17 cellular contexts compared by ENCODE assay signal in genomic region chr22:24054356-24054755, GRCh38. TPM values are rescaled to one million over a fixed set of nuclear protein-coding genes. Genes with fewer than 3 reads are reported as not detected.
"Had no signal": no experiment of that assay in that cellular context is flagged by ENCODE, and none has a peak within 500 bp of the region (broad histone marks: within the 10 kb centered on the region; RNA-seq: fewer than 3 reads in every experiment).

No MANE protein-coding gene starts in this region.

- H3K4me1 ChIP-seq: neural progenitor cell, parathyroid adenoma had no signal

- H3K27me3 ChIP-seq: ascending aorta, gastroesophageal sphincter, neural progenitor cell, tibial artery had no signal

- H3K27ac ChIP-seq: ascending aorta, epithelial cell of prostate, gastroesophageal sphincter, neural progenitor cell, parathyroid adenoma, skin epidermis, tibial artery had no signal

- H3K36me3 ChIP-seq: neural progenitor cell had no signal

- H3K27ac Mint-ChIP-seq: activated CD4-positive, alpha-beta memory T cell treated with anti-CD3 and anti-CD28 coated beads for 36 hours; activated naive CD8-positive, alpha-beta T cell treated with anti-CD3 and anti-CD28 coated beads, Interleukin-2, amount 10 ng/mL, durations not matched to agents 7 days and 5 days; mesothelial cell of epicardium; neural progenitor cell had no signal

- ATAC-seq: effector memory CD8-positive, alpha-beta T cell; gastroesophageal sphincter had no signal

- H3K4me2 ChIP-seq: neural progenitor cell had no signal

- H3K79me2 ChIP-seq: parathyroid adenoma had no signal

- H3K9me3 ChIP-seq: ascending aorta, gastroesophageal sphincter, tibial artery had no signal

- H3K4me3 Mint-ChIP-seq: activated CD4-positive, alpha-beta memory T cell treated with anti-CD3 and anti-CD28 coated beads for 36 hours; activated naive CD8-positive, alpha-beta T cell treated with anti-CD3 and anti-CD28 coated beads, Interleukin-2, amount 10 ng/mL, durations not matched to agents 7 days and 5 days; effector memory CD8-positive, alpha-beta T cell; mesothelial cell of epicardium; neural progenitor cell had no signal

- H3K27me3 Mint-ChIP-seq: activated CD4-positive, alpha-beta memory T cell treated with anti-CD3 and anti-CD28 coated beads for 36 hours; activated naive CD8-positive, alpha-beta T cell treated with anti-CD3 and anti-CD28 coated beads, Interleukin-2, amount 10 ng/mL, durations not matched to agents 7 days and 5 days; effector memory CD8-positive, alpha-beta T cell had no signal

- H3K9me3 Mint-ChIP-seq: activated CD4-positive, alpha-beta memory T cell treated with anti-CD3 and anti-CD28 coated beads for 36 hours; activated naive CD8-positive, alpha-beta T cell treated with anti-CD3 and anti-CD28 coated beads, Interleukin-2, amount 10 ng/mL, durations not matched to agents 7 days and 5 days; effector memory CD8-positive, alpha-beta T cell; mesothelial cell of epicardium; neural progenitor cell had no signal

- DNase-seq: activated CD4-positive, alpha-beta memory T cell treated with anti-CD3 and anti-CD28 coated beads for 36 hours; activated CD4-positive, alpha-beta T cell treated with anti-CD3 and anti-CD28 coated beads for 1 hour; activated naive CD8-positive, alpha-beta T cell treated with anti-CD3 and anti-CD28 coated beads, Interleukin-2, amount 10 ng/mL, durations not matched to agents 7 days and 5 days; caudate nucleus; effector memory CD8-positive, alpha-beta T cell; T1000; tibial artery had no signal

- H3K4me1 Mint-ChIP-seq: mesothelial cell of epicardium, neural progenitor cell had no signal

- H2AFZ ChIP-seq: neural progenitor cell, parathyroid adenoma had no signal

- H3K4me3 ChIP-seq: ascending aorta, gastroesophageal sphincter, neural progenitor cell, skin epidermis, tibial artery had no signal

- H3K9ac ChIP-seq: neural progenitor cell, parathyroid adenoma had no signal

RNA-seq across cellular contexts. Expression of gene GSTT4, which starts 49.1 kb away (rescaled TPM):
- total RNA-seq: activated CD4-positive, alpha-beta memory T cell treated with anti-CD3 and anti-CD28 coated beads for 36 hours; activated naive CD8-positive, alpha-beta T cell treated with anti-CD3 and anti-CD28 coated beads, Interleukin-2, amount 10 ng/mL, durations not matched to agents 7 days and 5 days; ascending aorta; kidney epithelial cell; liver; mesothelial cell of epicardium; myocyte had no signal
